ENCODE assay signal across 27 cellular contexts in genomic region chr17:17552351-17553216, GRCh38. TPM values are rescaled to one million over a fixed set of nuclear protein-coding genes. Genes with fewer than 3 reads are reported as not detected.
"Had no signal": no experiment of that assay in that cellular context is flagged by ENCODE, and none has a peak within 500 bp of the region (broad histone marks: within the 10 kb centered on the region; RNA-seq: fewer than 3 reads in every experiment).

No MANE protein-coding gene starts in this region.

- H3K4me3 ChIP-seq: adrenal gland, ascending aorta, left lung, ovary, right lobe of liver had no signal

- H3K4me1 ChIP-seq: adrenal gland, ascending aorta, left lung had no signal

- H3K9me3 ChIP-seq: adrenal gland, ascending aorta, left lung, neutrophil, ovary, right lobe of liver had no signal

- DNase-seq: activated CD4-positive, alpha-beta T cell treated with anti-CD3 and anti-CD28 coated beads for 36 hours; activated CD4-positive, alpha-beta T cell treated with anti-CD3 and anti-CD28 coated beads, Interleukin-2, amount 50 U/mL, for 4 hours; activated CD8-positive, alpha-beta memory T cell treated with anti-CD3 and anti-CD28 coated beads for 24 hours; activated CD8-positive, alpha-beta memory T cell treated with anti-CD3 and anti-CD28 coated beads, Interleukin-2, amount 50 U/mL, for 4 hours; activated naive CD4-positive, alpha-beta T cell; activated T-cell treated with anti-CD3 and anti-CD28 coated beads, Interleukin-2, amount 50 U/mL, for 4 hours; adrenal gland; brain microvascular endothelial cell; cerebellar nuclear complex; cortex of kidney; mammary epithelial cell; natural killer cell; ovary; right lobe of liver; small intestine; stimulated activated CD4-positive, alpha-beta T cell treated with anti-CD3 and anti-CD28 coated beads, Interleukin-2, amount 100 ng/mL, for 24 hours; stimulated activated naive B cell treated with anti-CD40 and anti-IgM and Interleukin-4, amounts not matched to agents 10 μg/mL and 1 μg/mL and 100 μg/mL, for 72 hours; T-helper 1 cell; trophoblast cell had no signal

- H3K4me1 Mint-ChIP-seq: activated CD4-positive, alpha-beta T cell treated with anti-CD3 and anti-CD28 coated beads for 36 hours had no signal

- H3K9me3 Mint-ChIP-seq: activated T-cell treated with anti-CD3 and anti-CD28 coated beads, Interleukin-2, amount 50 U/mL, for 4 hours; activated T-helper 2 cell treated with anti-CD3 and anti-CD28 coated beads, Interferon-gamma antibody, Interleukin-2, Interleukin-4, amounts not matched to agents 10 μg/mL and 5 μg/mL and 100 μg/mL, durations not matched to agents 14 hours and 24 hours and 36 hours; mesothelial cell of epicardium; natural killer cell; stimulated activated naive B cell treated with anti-CD40 and anti-IgM and Interleukin-4, amounts not matched to agents 10 μg/mL and 1 μg/mL and 100 μg/mL, for 72 hours; WTC11 had no signal

- ATAC-seq: activated CD4-positive, alpha-beta T cell treated with anti-CD3 and anti-CD28 coated beads for 36 hours; activated T-cell treated with anti-CD3 and anti-CD28 coated beads, Interleukin-2, amount 50 U/mL, for 4 hours; left lung; natural killer cell; right lobe of liver; stimulated activated naive B cell treated with anti-CD40 and anti-IgM and Interleukin-4, amounts not matched to agents 10 μg/mL and 1 μg/mL and 100 μg/mL, for 72 hours; WTC11 had no signal

- H3K36me3 Mint-ChIP-seq: activated naive CD8-positive, alpha-beta T cell; mesothelial cell of epicardium; natural killer cell; stimulated activated naive B cell treated with anti-CD40 and anti-IgM and Interleukin-4, amounts not matched to agents 10 μg/mL and 1 μg/mL and 100 μg/mL, for 72 hours; WTC11 had no signal

- H3K27me3 ChIP-seq: adrenal gland, ascending aorta, brain microvascular endothelial cell, left lung, neutrophil, ovary, right lobe of liver had no signal

- H3K27ac Mint-ChIP-seq: activated CD4-positive, alpha-beta T cell treated with anti-CD3 and anti-CD28 coated beads for 36 hours; activated naive CD8-positive, alpha-beta T cell; activated T-helper 2 cell treated with anti-CD3 and anti-CD28 coated beads, Interferon-gamma antibody, Interleukin-2, Interleukin-4, amounts not matched to agents 10 μg/mL and 5 μg/mL and 100 μg/mL, durations not matched to agents 14 hours and 24 hours and 36 hours; natural killer cell; stimulated activated naive B cell treated with anti-CD40 and anti-IgM and Interleukin-4, amounts not matched to agents 10 μg/mL and 1 μg/mL and 100 μg/mL, for 72 hours had no signal

- H3K27ac ChIP-seq: adrenal gland, ascending aorta, brain microvascular endothelial cell, epithelial cell of prostate, left lung, neutrophil, ovary, right lobe of liver had no signal

- H3K27me3 Mint-ChIP-seq: activated CD4-positive, alpha-beta T cell treated with anti-CD3 and anti-CD28 coated beads for 36 hours; activated naive CD8-positive, alpha-beta T cell; stimulated activated naive B cell treated with anti-CD40 and anti-IgM and Interleukin-4, amounts not matched to agents 10 μg/mL and 1 μg/mL and 100 μg/mL, for 72 hours had no signal

- H3K36me3 ChIP-seq: adrenal gland, ascending aorta, brain microvascular endothelial cell, left lung, neutrophil, ovary, right lobe of liver had no signal

- H3K4me3 Mint-ChIP-seq: activated CD4-positive, alpha-beta T cell treated with anti-CD3 and anti-CD28 coated beads for 36 hours; activated naive CD8-positive, alpha-beta T cell; activated T-cell treated with anti-CD3 and anti-CD28 coated beads, Interleukin-2, amount 50 U/mL, for 4 hours; mesothelial cell of epicardium; natural killer cell; stimulated activated naive B cell treated with anti-CD40 and anti-IgM and Interleukin-4, amounts not matched to agents 10 μg/mL and 1 μg/mL and 100 μg/mL, for 72 hours; WTC11 had no signal

RNA-seq across cellular contexts. Expression of gene RASD1, which starts 56.4 kb away (rescaled TPM):
- polyA plus RNA-seq: mammary epithelial cell had no signal
